25 cellular contexts compared by ENCODE assay signal in genomic region chr7:71824356-71824755, GRCh38.
DNase-seq lines count a peak whose midpoint lies in the region; ATAC-seq and TF ChIP-seq lines count a peak whose summit lies in the region.
"Had no signal": no experiment of that assay in that cellular context is flagged by ENCODE, and none has a peak within 500 bp of the region (broad histone marks: within the 10 kb centered on the region; RNA-seq: fewer than 3 reads in every experiment).

No MANE protein-coding gene starts in this region.

- intact Hi-C loops in adrenal gland (cut with DNase I): no loop called here

- H3K36me3 Mint-ChIP-seq in HFFc6 (ENCODE audit: low read depth): peaks cover 14% of the 10 kb centered on the region; the same call in 1 of the 2 replicates
- H3K36me3 Mint-ChIP-seq: activated naive CD8-positive, alpha-beta T cell treated with anti-CD3 and anti-CD28 coated beads for 36 hours had no signal

- no peak for TF ChIP-seq POLR2A in adrenal gland (IDR thresholded peaks at IDR 0.05)

- H3K4me3 ChIP-seq in adrenal gland: no peak overlapping the region
- H3K4me3 ChIP-seq in skeletal muscle cell (ENCODE audit: low read depth, low read length): no peak overlapping the region
- H3K4me3 ChIP-seq: mucosa of descending colon, upper lobe of right lung had no signal

- TF ChIP-seq CTCF in adrenal gland (IDR thresholded peaks at IDR 0.05) (no peak), HFFc6 (IDR thresholded peaks at IDR 0.05) (no peak)

- H3K9me3 Mint-ChIP-seq in HFFc6: peaks cover 51% of the 10 kb centered on the region

- H3K27ac Mint-ChIP-seq in HFFc6: no peak overlapping the region
- H3K27ac Mint-ChIP-seq: activated CD8-positive, alpha-beta T cell treated with anti-CD3 and anti-CD28 coated beads, Interleukin-2, amount 10 ng/mL, durations not matched to agents 7 days and 5 days; activated naive CD8-positive, alpha-beta T cell treated with anti-CD3 and anti-CD28 coated beads for 36 hours; stimulated activated naive CD8-positive, alpha-beta T cell treated with anti-CD3 and anti-CD28 coated beads, Interleukin-15, amount 100 ng/mL, for 72 hours; T-helper 1 cell treated with Interleukin-12 subunit alpha and Interleukin-12 subunit beta and Interleukin-4 antibody, amounts not matched to agents 30 μg/mL and 1 μg/mL, for 36 hours had no signal

- H3K4me1 ChIP-seq in adrenal gland (replicated peaks in 1 of 2): no peaks in the 10 kb centered on the region
- H3K4me1 ChIP-seq: upper lobe of right lung had no signal

- peak; percentile 31 for DNase-seq in GM03348 (ENCODE audit: low spot score)
- peak; percentile 33 to 68 (median 60) for DNase-seq in adrenal gland
- DNase-seq in fibroblast of the conjunctiva (ENCODE audit: low read depth): peak; percentile 37
- peak; percentile 36 for DNase-seq in skeletal muscle cell (ENCODE audit: low read depth)
- no peak for DNase-seq in stimulated activated naive CD8-positive, alpha-beta T cell treated with anti-CD3 and anti-CD28 coated beads, Interleukin-15, Interleukin-2, amounts not matched to agents 100 U/mL and 50 U/mL, for 24 hours
- DNase-seq in HFFc6: no peak
- no peak for DNase-seq in LoVo (ENCODE audit: low spot score)
- DNase-seq: activated CD8-positive, alpha-beta T cell treated with anti-CD3 and anti-CD28 coated beads, Interleukin-2, amount 10 ng/mL, durations not matched to agents 7 days and 5 days; activated naive CD8-positive, alpha-beta T cell treated with anti-CD3 and anti-CD28 coated beads for 36 hours; effector memory CD4-positive, alpha-beta T cell; hippocampal formation; left cardiac atrium; mucosa of descending colon; NCI-H1105; NCI-H526 treated with DMSO at 0.1 percent for 48 hours; OCI-M1; SIG-M5; stimulated activated naive CD8-positive, alpha-beta T cell treated with anti-CD3 and anti-CD28 coated beads, Interleukin-15, amount 100 ng/mL, for 72 hours; upper lobe of right lung; WERI-Rb-1 had no signal

- no peak for ATAC-seq in stimulated activated naive CD8-positive, alpha-beta T cell treated with anti-CD3 and anti-CD28 coated beads, Interleukin-15, Interleukin-2, amounts not matched to agents 100 U/mL and 50 U/mL, for 24 hours
- no peak for ATAC-seq in HG02759 (IDR thresholded peaks at IDR 0.05; ENCODE audit: unreplicated experiment)
- ATAC-seq: activated CD8-positive, alpha-beta T cell treated with anti-CD3 and anti-CD28 coated beads, Interleukin-2, amount 10 ng/mL, durations not matched to agents 7 days and 5 days; HCT116; left cardiac atrium; mucosa of descending colon; right cardiac atrium; stimulated activated naive CD8-positive, alpha-beta T cell treated with anti-CD3 and anti-CD28 coated beads, Interleukin-15, amount 100 ng/mL, for 72 hours; upper lobe of right lung had no signal

- no peaks in the 10 kb centered on the region for H3K9me3 ChIP-seq in adrenal gland (replicated peaks in 1 of 3)
- H3K9me3 ChIP-seq: neutrophil, upper lobe of right lung had no signal

- no peaks in the 10 kb centered on the region for H3K27me3 ChIP-seq in adrenal gland
- H3K27me3 ChIP-seq: neutrophil, upper lobe of right lung had no signal

- 31 to 54% (median 46%) methylated on average over 7 of the region's 7 CpGs for WGBS in adrenal gland, 4 donors

- H3K27me3 Mint-ChIP-seq in HFFc6 (ENCODE audit: insufficient read depth): no peaks in the 10 kb centered on the region; the same call in 1 of the 2 replicates
- H3K27me3 Mint-ChIP-seq: activated naive CD8-positive, alpha-beta T cell treated with anti-CD3 and anti-CD28 coated beads for 36 hours; stimulated activated naive CD8-positive, alpha-beta T cell treated with anti-CD3 and anti-CD28 coated beads, Interleukin-15, amount 100 ng/mL, for 72 hours had no signal

- H3K27ac ChIP-seq in adrenal gland: peak overlapping the region in 1 of 5 donors; percentile 42
- H3K27ac ChIP-seq: neutrophil, upper lobe of right lung, WERI-Rb-1 had no signal

- no peaks in the 10 kb centered on the region for H3K4me1 Mint-ChIP-seq in HFFc6 (ENCODE audit: low read depth)
- H3K4me1 Mint-ChIP-seq: activated naive CD8-positive, alpha-beta T cell treated with anti-CD3 and anti-CD28 coated beads for 36 hours; stimulated activated naive CD8-positive, alpha-beta T cell treated with anti-CD3 and anti-CD28 coated beads, Interleukin-15, amount 100 ng/mL, for 72 hours had no signal

- H3K4me3 Mint-ChIP-seq in HFFc6: no peak overlapping the region
- H3K4me3 Mint-ChIP-seq: activated CD8-positive, alpha-beta T cell treated with anti-CD3 and anti-CD28 coated beads, Interleukin-2, amount 10 ng/mL, durations not matched to agents 7 days and 5 days; activated naive CD8-positive, alpha-beta T cell treated with anti-CD3 and anti-CD28 coated beads for 36 hours; stimulated activated naive CD8-positive, alpha-beta T cell treated with anti-CD3 and anti-CD28 coated beads, Interleukin-15, amount 100 ng/mL, for 72 hours; T-helper 1 cell treated with Interleukin-12 subunit alpha and Interleukin-12 subunit beta and Interleukin-4 antibody, amounts not matched to agents 30 μg/mL and 1 μg/mL, for 36 hours had no signal

- H3K36me3 ChIP-seq in adrenal gland (replicated peaks in 1 of 2): no peaks in the 10 kb centered on the region
- H3K36me3 ChIP-seq: neutrophil, upper lobe of right lung, WERI-Rb-1 had no signal

Comparison
In these comparisons a context has a peak if more than half of its experiments do, and no peak if none do; other contexts are left out.
1. DNase-seq: peak in GM03348 (single experiment), adrenal gland (7 of 7), fibroblast of the conjunctiva (single experiment) and skeletal muscle cell (single experiment); none in stimulated activated naive CD8-positive, alpha-beta T cell treated with anti-CD3 and anti-CD28 coated beads, Interleukin-15, Interleukin-2, amounts not matched to agents 100 U/mL and 50 U/mL, for 24 hours (single experiment), HFFc6 (single experiment) and LoVo (single experiment).